Comparison of ENCODE assay signal across 8 cellular contexts in genomic region chr19:12610540-12611360, GRCh38. TPM values are rescaled to one million over a fixed set of nuclear protein-coding genes. Genes with fewer than 3 reads are reported as not detected.
DNase-seq lines count a peak whose midpoint lies in the region; ATAC-seq and TF ChIP-seq lines count a peak whose summit lies in the region.

TSS of gene ZNF490 (minus strand) at chr19:12610813. CDS start at chr19:12610680, 133 bp downstream.
TSS of gene ZNF791 (plus strand) at chr19:12610920. CDS start at chr19:12611080, 160 bp downstream.

- TF ChIP-seq CTCF in GM13977 (IDR thresholded peaks at IDR 0.05; ENCODE audit: extremely low read depth, insufficient read depth, missing control alignments), result no peak
- TF ChIP-seq CTCF in upper lobe of left lung (IDR thresholded peaks at IDR 0.05), result peak in 2 of 6 experiments; percentile 10 to 11

- ATAC-seq in HG02885 (IDR thresholded peaks at IDR 0.05; ENCODE audit: poor library complexity, unreplicated experiment) (peak; percentile 80), left cardiac atrium (peak; percentile 99 to 100), upper lobe of left lung (ENCODE audit: low FRiP score in 2 of 2) (peak; percentile 99 to 100)

- TF ChIP-seq EP300 in upper lobe of left lung (IDR thresholded peaks at IDR 0.05), result no peak

- no peaks in the 10 kb centered on the region for H3K27me3 Mint-ChIP-seq in T-helper 1 cell treated with Interleukin-12 subunit alpha and Interleukin-12 subunit beta and Interleukin-4 antibody, amounts not matched to agents 30 μg/mL and 1 μg/mL, for 36 hours (ENCODE audit: low read depth)

- TF ChIP-seq POLR2A in upper lobe of left lung (IDR thresholded peaks at IDR 0.05), result peak in 3 of 4 donors; percentile 76 to 92 (median 90)

- H3K27ac ChIP-seq in upper lobe of left lung, result peak within 1 kb of the TSS; percentile 98 to 100 (median 100)

- intact Hi-C loops in left cardiac atrium (cut with DNase I) (no loop called here), posterior cingulate gyrus (cut with DNase I) (no loop called here)

- no peaks in the 10 kb centered on the region for H3K27me3 ChIP-seq in upper lobe of left lung

- H3K27ac Mint-ChIP-seq in T-helper 1 cell treated with Interleukin-12 subunit alpha and Interleukin-12 subunit beta and Interleukin-4 antibody, amounts not matched to agents 30 μg/mL and 1 μg/mL, for 36 hours, result peak within 1 kb of the TSS; percentile 99

- peaks cover 28 to 45% (median 39%) of the 10 kb centered on the region in 4 donors for H3K4me1 ChIP-seq in upper lobe of left lung

- no peaks in the 10 kb centered on the region for H3K9me3 ChIP-seq in upper lobe of left lung

- peaks cover 27% of the 10 kb centered on the region for H3K4me1 Mint-ChIP-seq in T-helper 1 cell treated with Interleukin-12 subunit alpha and Interleukin-12 subunit beta and Interleukin-4 antibody, amounts not matched to agents 30 μg/mL and 1 μg/mL, for 36 hours (ENCODE audit: low read depth)

- peaks cover 24% of the 10 kb centered on the region for H3K36me3 Mint-ChIP-seq in T-helper 1 cell treated with Interleukin-12 subunit alpha and Interleukin-12 subunit beta and Interleukin-4 antibody, amounts not matched to agents 30 μg/mL and 1 μg/mL, for 36 hours (ENCODE audit: low read depth)

- DNase-seq in GM13977 (ENCODE audit: low spot score), result peak; percentile 97
- peak; percentile 93 for DNase-seq in NCI-H1694 treated with DMSO at 0.1 percent for 48 hours (lab: John Stamatoyannopoulos, UW)
- DNase-seq in amniotic stem cell (lab: John Stamatoyannopoulos, UW), result peak; percentile 98
- DNase-seq in left cardiac atrium, result peak; percentile 98
- peak; percentile 96 to 100 (median 99) for DNase-seq in posterior cingulate gyrus
- DNase-seq in upper lobe of left lung, result peak; percentile 92 to 99

- H3K36me3 ChIP-seq in upper lobe of left lung, result peaks cover 0 to 48% (median 14%) of the 10 kb centered on the region in 4 donors

- H3K4me3 ChIP-seq in upper lobe of left lung, result peak within 1 kb of the TSS; percentile 91 to 100 (median 96)

- H3K4me3 Mint-ChIP-seq in T-helper 1 cell treated with Interleukin-12 subunit alpha and Interleukin-12 subunit beta and Interleukin-4 antibody, amounts not matched to agents 30 μg/mL and 1 μg/mL, for 36 hours, result peak within 1 kb of the TSS; percentile 99

- 0 to 1% methylated on average over 15 to 28 of the region's 61 CpGs for WGBS in upper lobe of left lung, 2 donors

- H3K9me3 Mint-ChIP-seq in T-helper 1 cell treated with Interleukin-12 subunit alpha and Interleukin-12 subunit beta and Interleukin-4 antibody, amounts not matched to agents 30 μg/mL and 1 μg/mL, for 36 hours, result no peaks in the 10 kb centered on the region

- in situ Hi-C loops in GM13977 (cut with MboI; ENCODE audit: low pct_unique_long_range_greater_than_20kb, low sequenced_read_pairs, unreplicated experiment), result no loop called here

RNA-seq across cellular contexts. Expression of gene ZNF490, which starts in this region (rescaled TPM):
- total RNA-seq in left cardiac atrium, result 1 to 10 TPM; 4.1 to 4.4 TPM
- 10 to 100 TPM in 2 of 6 donors, 1 to 10 TPM in 4; 4.3 to 11.6 (median 9.0) TPM for total RNA-seq in upper lobe of left lung

RNA-seq across cellular contexts. Expression of gene ZNF791, which starts in this region (rescaled TPM):
- total RNA-seq in left cardiac atrium (10 to 100 TPM; 18.9 to 21.5 TPM), upper lobe of left lung (10 to 100 TPM; 12.6 to 29.3 (median 21.9) TPM)

Comparison
In these comparisons a context has a peak if more than half of its experiments do, and no peak if none do; other contexts are left out.
1. Peak in every context shown above with its lines: DNase-seq, ATAC-seq, H3K4me3 ChIP-seq and H3K27ac ChIP-seq.